17 cellular contexts compared by ENCODE assay signal in genomic region chr18:79572848-79573451, GRCh38.
"Had no signal": no experiment of that assay in that cellular context is flagged by ENCODE, and none has a peak within 500 bp of the region (broad histone marks: within the 10 kb centered on the region; RNA-seq: fewer than 3 reads in every experiment).

No MANE protein-coding gene starts in this region.

- H3K4me3 Mint-ChIP-seq: activated CD4-positive, alpha-beta memory T cell treated with anti-CD3 and anti-CD28 coated beads for 36 hours; activated T-helper 1 cell treated with anti-CD3 and anti-CD28 coated beads, Interleukin-12 subunit alpha, Interleukin-12 subunit beta, Interleukin-2, Interleukin-4 antibody, amounts not matched to agents 30 ng/mL and 10 ng/mL and 1 ng/mL, durations not matched to agents 14 hours and 24 hours and 36 hours; brain; neural crest cell; stimulated activated naive B cell treated with anti-CD40 and anti-IgM and Interleukin-4, amounts not matched to agents 10 μg/mL and 1 μg/mL and 100 μg/mL, for 72 hours; T-helper 2 cell treated with Interferon-gamma antibody and Interleukin-4, amounts not matched to agents 5 μg/mL and 100 μg/mL, for 36 hours had no signal

- H3K4me1 ChIP-seq: parathyroid adenoma had no signal

- H2AFZ ChIP-seq: parathyroid adenoma had no signal

- H3K4me3 ChIP-seq: SJSA1, upper lobe of left lung had no signal

- H3K27ac Mint-ChIP-seq: activated CD4-positive, alpha-beta memory T cell treated with anti-CD3 and anti-CD28 coated beads for 36 hours; activated T-helper 1 cell treated with anti-CD3 and anti-CD28 coated beads, Interleukin-12 subunit alpha, Interleukin-12 subunit beta, Interleukin-2, Interleukin-4 antibody, amounts not matched to agents 30 ng/mL and 10 ng/mL and 1 ng/mL, durations not matched to agents 14 hours and 24 hours and 36 hours; brain; stimulated activated naive B cell treated with anti-CD40 and anti-IgM and Interleukin-4, amounts not matched to agents 10 μg/mL and 1 μg/mL and 100 μg/mL, for 72 hours; T-helper 2 cell treated with Interferon-gamma antibody and Interleukin-4, amounts not matched to agents 5 μg/mL and 100 μg/mL, for 36 hours had no signal

- H3K27me3 Mint-ChIP-seq: brain had no signal

- H3K79me2 ChIP-seq: parathyroid adenoma had no signal

- ATAC-seq: left colon; right cardiac atrium; stimulated activated naive B cell treated with anti-CD40 and anti-IgM and Interleukin-4, amounts not matched to agents 10 μg/mL and 1 μg/mL and 100 μg/mL, for 72 hours had no signal

- H3K27ac ChIP-seq: parathyroid adenoma, SJSA1, upper lobe of left lung had no signal

- H3K27me3 ChIP-seq: SJSA1, upper lobe of left lung had no signal

- DNase-seq: activated CD4-positive, alpha-beta memory T cell treated with anti-CD3 and anti-CD28 coated beads for 36 hours; activated naive CD4-positive, alpha-beta T cell treated with anti-CD3 and anti-CD28 coated beads, Interleukin-2, amount 50 U/mL, for 16 hours; amniotic stem cell; dermis blood vessel endothelial cell; stimulated activated CD4-positive, alpha-beta T cell treated with anti-CD3 and anti-CD28 coated beads, Interleukin-2, amount 100 ng/mL, for 24 hours; stimulated activated naive B cell treated with anti-CD40 and anti-IgM and Interleukin-4, amounts not matched to agents 10 μg/mL and 1 μg/mL and 100 μg/mL, for 72 hours; substantia nigra; SW 1271 had no signal

- H3K36me3 ChIP-seq: SJSA1, upper lobe of left lung had no signal

- H3K9ac ChIP-seq: parathyroid adenoma had no signal
